Comparison of ENCODE assay signal across 15 cellular contexts in the genomic region with DNA sequence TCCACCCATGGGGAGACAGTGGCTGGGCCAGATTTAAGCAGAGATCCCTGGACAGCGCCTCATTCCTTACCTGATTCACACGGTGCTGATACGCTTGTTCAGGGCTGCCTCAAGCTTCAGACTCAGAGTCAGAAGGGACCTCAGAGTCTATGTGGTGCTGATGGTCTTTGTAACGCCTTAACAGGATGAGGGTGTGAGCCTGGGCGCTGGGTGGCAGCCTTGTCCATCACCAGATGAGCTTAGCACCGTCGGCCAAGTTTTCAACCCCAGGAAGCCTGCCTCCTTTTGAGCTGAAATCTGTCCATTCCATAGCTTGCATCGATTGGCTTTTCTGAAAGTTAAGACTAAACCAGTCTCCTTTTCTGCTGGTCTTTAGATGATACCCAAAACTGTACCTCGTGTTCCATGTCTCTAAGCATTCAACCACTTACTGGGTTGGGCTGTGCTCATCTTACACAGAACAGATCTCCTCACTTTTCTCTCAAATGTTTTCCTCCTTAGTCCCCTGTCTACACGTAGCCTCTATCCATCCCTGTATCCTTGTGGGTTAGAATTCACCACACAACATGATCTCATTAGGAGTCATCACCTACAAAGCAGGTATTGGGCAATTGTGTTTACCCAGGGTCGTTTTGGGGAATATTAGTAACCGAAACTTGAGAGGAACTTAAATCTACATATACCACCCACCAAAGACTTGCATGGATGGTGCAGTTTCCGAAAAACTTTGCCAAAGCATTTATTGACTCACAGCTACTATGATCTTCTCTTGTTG.
DNase-seq lines count a peak whose midpoint lies in the region; ATAC-seq and TF ChIP-seq lines count a peak whose summit lies in the region.
"Had no signal": no experiment of that assay in that cellular context is flagged by ENCODE, and none has a peak within 500 bp of the region (broad histone marks: within the 10 kb centered on the region; RNA-seq: fewer than 3 reads in every experiment).

No MANE protein-coding gene starts in this region.

- TF ChIP-seq CTCF in choroid plexus epithelial cell (conservative IDR thresholded peaks at IDR 0.05; ENCODE audit: low read depth, low read length) (peak; percentile 56), neural progenitor cell (IDR thresholded peaks at IDR 0.05) (peak; percentile 27), spleen (IDR thresholded peaks at IDR 0.05 in 8 of 11, conservative IDR thresholded peaks at IDR 0.05 in 3 of 11) (no peak)

- H3K36me3 ChIP-seq in neural progenitor cell (no peaks in the 10 kb centered on the region), spleen (no peaks in the 10 kb centered on the region)
- H3K36me3 ChIP-seq: gastroesophageal sphincter, uterus had no signal

- no peaks in the 10 kb centered on the region for H4K20me1 ChIP-seq in neural progenitor cell (ENCODE audit: low read depth)

- no peak overlapping the region for H2AFZ ChIP-seq in neural progenitor cell (replicated peaks)

- no peak for TF ChIP-seq POLR2A in spleen (IDR thresholded peaks at IDR 0.05)

- H3K4me3 Mint-ChIP-seq in neural progenitor cell, result no peak overlapping the region
- H3K4me3 Mint-ChIP-seq in activated T-helper 2 cell treated with anti-CD3 and anti-CD28 coated beads, Interferon-gamma antibody, Interleukin-2, Interleukin-4, amounts not matched to agents 10 μg/mL and 5 μg/mL and 100 μg/mL, durations not matched to agents 14 hours and 24 hours and 36 hours (ENCODE audit: low read depth), result no peak overlapping the region

- no peaks in the 10 kb centered on the region for H3K36me3 Mint-ChIP-seq in neural progenitor cell
- no peaks in the 10 kb centered on the region for H3K36me3 Mint-ChIP-seq in activated T-helper 2 cell treated with anti-CD3 and anti-CD28 coated beads, Interferon-gamma antibody, Interleukin-2, Interleukin-4, amounts not matched to agents 10 μg/mL and 5 μg/mL and 100 μg/mL, durations not matched to agents 14 hours and 24 hours and 36 hours (ENCODE audit: low read depth)
- H3K36me3 Mint-ChIP-seq in activated naive CD4-positive, alpha-beta T cell treated with anti-CD3 and anti-CD28 coated beads, Interleukin-2, amount 50 U/mL, for 72 hours, result no peaks in the 10 kb centered on the region

- DNase-seq in G401 (ENCODE audit: low spot score) (peak; percentile 93), NCI-H146 (lab: John Stamatoyannopoulos, UW) (peak; percentile 74), choroid plexus epithelial cell (ENCODE audit: low read depth) (peak; percentile 57), neural progenitor cell (ENCODE audit: low spot score) (peak; percentile 43), KBM-7 (no peak), spleen (no peak)
- DNase-seq in activated T-helper 2 cell treated with anti-CD3 and anti-CD28 coated beads, Interferon-gamma antibody, Interleukin-2, Interleukin-4, amounts not matched to agents 10 μg/mL and 5 μg/mL and 100 μg/mL, durations not matched to agents 14 hours and 24 hours and 36 hours (ENCODE audit: low spot score), result no peak
- DNase-seq in activated naive CD4-positive, alpha-beta T cell treated with anti-CD3 and anti-CD28 coated beads, Interleukin-2, amount 50 U/mL, for 72 hours (ENCODE audit: low spot score in 2 of 2), result no peak
- DNase-seq: activated CD8-positive, alpha-beta memory T cell treated with anti-CD3 and anti-CD28 coated beads, Interleukin-2, amount 50 U/mL, for 4 hours; DND-41; MM.1S; T-helper 1 cell; uterus had no signal

- no peaks in the 10 kb centered on the region for H3K27me3 ChIP-seq in neural progenitor cell
- peaks cover 0 to 11% (median 0%) of the 10 kb centered on the region in 7 donors for H3K27me3 ChIP-seq in spleen (replicated peaks in 1 of 7)
- H3K27me3 ChIP-seq: body of pancreas, uterus had no signal

- H3K9ac ChIP-seq in neural progenitor cell, result no peak overlapping the region

- no peak overlapping the region for H3K27ac Mint-ChIP-seq in neural progenitor cell
- H3K27ac Mint-ChIP-seq in activated T-helper 2 cell treated with anti-CD3 and anti-CD28 coated beads, Interferon-gamma antibody, Interleukin-2, Interleukin-4, amounts not matched to agents 10 μg/mL and 5 μg/mL and 100 μg/mL, durations not matched to agents 14 hours and 24 hours and 36 hours, result no peak overlapping the region
- H3K27ac Mint-ChIP-seq in activated naive CD4-positive, alpha-beta T cell treated with anti-CD3 and anti-CD28 coated beads, Interleukin-2, amount 50 U/mL, for 72 hours, result no peak overlapping the region

- H3F3A ChIP-seq in neural progenitor cell (ENCODE audit: low read depth), result no peaks in the 10 kb centered on the region

- H3K4me2 ChIP-seq in neural progenitor cell, result no peak overlapping the region

- H3K79me2 ChIP-seq in neural progenitor cell (ENCODE audit: low read depth), result no peaks in the 10 kb centered on the region

- ATAC-seq in activated naive CD4-positive, alpha-beta T cell treated with anti-CD3 and anti-CD28 coated beads, Interleukin-2, amount 50 U/mL, for 72 hours, result no peak
- ATAC-seq: body of pancreas, gastroesophageal sphincter had no signal

- in situ Hi-C loops in G401 (cut with HindIII; ENCODE audit: low sequenced_read_pairs), result no loop called here
- in situ Hi-C loops in KBM-7 (cut with MboI; ENCODE audit: low pct_unique_long_range_greater_than_20kb, low sequenced_read_pairs), result no loop called here

- no peaks in the 10 kb centered on the region for H3K4me1 Mint-ChIP-seq in neural progenitor cell
- no peaks in the 10 kb centered on the region for H3K4me1 Mint-ChIP-seq in activated T-helper 2 cell treated with anti-CD3 and anti-CD28 coated beads, Interferon-gamma antibody, Interleukin-2, Interleukin-4, amounts not matched to agents 10 μg/mL and 5 μg/mL and 100 μg/mL, durations not matched to agents 14 hours and 24 hours and 36 hours (ENCODE audit: low read depth)

- 66 to 74% (median 70%) methylated on average over 12 to 13 of the region's 13 CpGs for WGBS in spleen, 5 donors

- H3K27me3 Mint-ChIP-seq in neural progenitor cell (ENCODE audit: insufficient read depth, low read depth), result peaks cover 6% of the 10 kb centered on the region
- H3K27me3 Mint-ChIP-seq in activated T-helper 2 cell treated with anti-CD3 and anti-CD28 coated beads, Interferon-gamma antibody, Interleukin-2, Interleukin-4, amounts not matched to agents 10 μg/mL and 5 μg/mL and 100 μg/mL, durations not matched to agents 14 hours and 24 hours and 36 hours (ENCODE audit: low read depth), result no peaks in the 10 kb centered on the region

- no peaks in the 10 kb centered on the region for H3K9me3 ChIP-seq in neural progenitor cell (ENCODE audit: low read depth)
- H3K9me3 ChIP-seq in spleen, result no peaks in the 10 kb centered on the region
- H3K9me3 ChIP-seq: body of pancreas, uterus had no signal

- intact Hi-C loops in activated T-helper 2 cell treated with anti-CD3 and anti-CD28 coated beads, Interferon-gamma antibody, Interleukin-2, Interleukin-4, amounts not matched to agents 10 μg/mL and 5 μg/mL and 100 μg/mL, durations not matched to agents 14 hours and 24 hours and 36 hours (cut with micrococcal nuclease), result no loop called here
- intact Hi-C loops in spleen (cut with DNase I; ENCODE audit: low total_unique reads), result no loop called here

- no peaks in the 10 kb centered on the region for H3K9me3 Mint-ChIP-seq in neural progenitor cell
- H3K9me3 Mint-ChIP-seq in activated T-helper 2 cell treated with anti-CD3 and anti-CD28 coated beads, Interferon-gamma antibody, Interleukin-2, Interleukin-4, amounts not matched to agents 10 μg/mL and 5 μg/mL and 100 μg/mL, durations not matched to agents 14 hours and 24 hours and 36 hours, result peaks cover 1% of the 10 kb centered on the region
- peaks cover 9 to 13% of the 10 kb centered on the region in 2 donors for H3K9me3 Mint-ChIP-seq in activated naive CD4-positive, alpha-beta T cell treated with anti-CD3 and anti-CD28 coated beads, Interleukin-2, amount 50 U/mL, for 72 hours

- H3K4me3 ChIP-seq in choroid plexus epithelial cell (ENCODE audit: low read depth, low read length) (no peak overlapping the region), neural progenitor cell (no peak overlapping the region), spleen (no peak overlapping the region)
- H3K4me3 ChIP-seq: body of pancreas, gastroesophageal sphincter, uterus had no signal

- H3K4me1 ChIP-seq in neural progenitor cell (no peaks in the 10 kb centered on the region), spleen (no peaks in the 10 kb centered on the region)
- H3K4me1 ChIP-seq: body of pancreas, gastroesophageal sphincter, uterus had no signal

- H3K27ac ChIP-seq in neural progenitor cell, result no peak overlapping the region
- no peak overlapping the region for H3K27ac ChIP-seq in spleen
- H3K27ac ChIP-seq: body of pancreas, gastroesophageal sphincter, uterus had no signal

Comparison
In these comparisons a context has a peak if more than half of its experiments do, and no peak if none do; other contexts are left out.
1. DNase-seq: peak in G401 (single experiment), NCI-H146 (single experiment), choroid plexus epithelial cell (single experiment) and neural progenitor cell (single experiment); none in KBM-7 (single experiment), activated T-helper 2 cell treated with anti-CD3 and anti-CD28 coated beads, Interferon-gamma antibody, Interleukin-2, Interleukin-4, amounts not matched to agents 10 μg/mL and 5 μg/mL and 100 μg/mL, durations not matched to agents 14 hours and 24 hours and 36 hours (single experiment), spleen (single experiment) and activated naive CD4-positive, alpha-beta T cell treated with anti-CD3 and anti-CD28 coated beads, Interleukin-2, amount 50 U/mL, for 72 hours (0 of 2).
2. CTCF ChIP-seq: peak in choroid plexus epithelial cell (single experiment) and neural progenitor cell (single experiment); none in spleen (0 of 11).